Comparison of ENCODE assay signal across 1 cellular context in the genomic region with DNA sequence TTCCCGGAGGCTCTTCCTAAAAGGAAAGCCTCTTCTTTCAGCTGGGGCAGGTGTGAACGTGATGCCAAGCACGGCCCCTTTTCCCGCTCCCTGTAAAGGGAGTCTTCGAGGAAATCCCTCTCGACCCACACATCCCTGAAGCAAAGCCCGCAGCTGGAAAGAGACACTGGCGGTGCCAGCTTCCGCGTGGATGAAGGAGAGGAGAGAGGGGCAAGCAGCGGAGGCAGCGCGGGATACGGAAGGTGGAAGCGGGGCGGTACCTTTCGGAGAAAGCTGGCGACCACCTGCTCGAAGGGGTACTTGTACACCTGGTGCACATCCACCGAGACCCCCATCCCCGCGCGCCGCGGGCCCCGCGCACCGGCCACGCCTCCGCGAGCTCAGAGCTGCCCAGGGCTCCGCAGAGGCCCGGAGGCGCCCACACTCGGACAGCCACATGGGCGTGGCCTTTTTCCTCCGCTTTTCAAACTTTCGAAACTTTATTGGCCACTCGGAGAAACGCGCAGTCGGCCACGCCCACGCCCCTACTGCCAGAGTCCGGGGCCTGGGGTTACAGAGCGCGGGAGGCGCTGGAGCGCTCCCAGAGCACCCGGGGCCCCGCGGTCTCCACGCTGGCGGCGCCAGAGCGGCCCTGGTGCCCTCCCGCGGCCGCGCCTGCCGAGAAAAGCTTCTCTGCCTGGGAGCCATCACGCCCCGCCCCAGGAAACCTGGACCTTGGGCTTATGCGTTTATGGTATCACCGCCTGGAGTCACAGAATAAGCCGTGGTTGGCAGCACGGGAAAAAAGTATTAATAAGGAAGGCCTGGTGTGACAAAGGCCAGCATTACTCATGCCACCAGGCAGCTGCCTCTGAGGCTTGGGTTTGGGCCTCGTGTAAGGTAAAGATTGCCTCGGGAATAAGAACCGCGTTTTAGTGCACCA.
TF ChIP-seq lines count a peak whose summit lies in the region.

A gene (minus strand): TSS at position 426 of the 922 bp plus-strand sequence. CDS start 91 bp downstream, at position 335.

TF ChIP-seq in HepG2, 621 proteins besides CTCF, POLR2A, EP300 and RAD21 (continued from another document and continues in another):
- TF ChIP-seq, protein P1, sequence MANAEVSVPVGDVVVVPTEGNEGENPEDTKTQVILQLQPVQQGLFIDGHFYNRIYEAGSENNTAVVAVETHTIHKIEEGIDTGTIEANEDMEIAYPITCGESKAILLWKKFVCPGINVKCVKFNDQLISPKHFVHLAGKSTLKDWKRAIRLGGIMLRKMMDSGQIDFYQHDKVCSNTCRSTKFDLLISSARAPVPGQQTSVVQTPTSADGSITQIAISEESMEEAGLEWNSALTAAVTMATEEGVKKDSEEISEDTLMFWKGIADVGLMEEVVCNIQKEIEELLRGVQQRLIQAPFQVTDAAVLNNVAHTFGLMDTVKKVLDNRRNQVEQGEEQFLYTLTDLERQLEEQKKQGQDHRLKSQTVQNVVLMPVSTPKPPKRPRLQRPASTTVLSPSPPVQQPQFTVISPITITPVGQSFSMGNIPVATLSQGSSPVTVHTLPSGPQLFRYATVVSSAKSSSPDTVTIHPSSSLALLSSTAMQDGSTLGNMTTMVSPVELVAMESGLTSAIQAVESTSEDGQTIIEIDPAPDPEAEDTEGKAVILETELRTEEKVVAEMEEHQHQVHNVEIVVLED (CRISPR knock-in tag; IDR thresholded peaks at IDR 0.05; ENCODE audit: borderline replicate concordance), result peak; percentile 77; the same call in 1 of the 2 replicates
- TF ChIP-seq ZNF781 (CRISPR knock-in tag; IDR thresholded peaks at IDR 0.05; ENCODE audit: borderline replicate concordance, not compliant biosample characterization), result peak; percentile 38
- TF ChIP-seq ZFP36 (IDR thresholded peaks at IDR 0.05; ENCODE audit: borderline replicate concordance, low read depth, low read length, partially characterized antibody), result no peak
- TF ChIP-seq, protein P2, sequence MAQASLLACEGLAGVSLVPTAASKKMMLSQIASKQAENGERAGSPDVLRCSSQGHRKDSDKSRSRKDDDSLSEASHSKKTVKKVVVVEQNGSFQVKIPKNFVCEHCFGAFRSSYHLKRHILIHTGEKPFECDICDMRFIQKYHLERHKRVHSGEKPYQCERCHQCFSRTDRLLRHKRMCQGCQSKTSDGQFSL (CRISPR knock-in tag; IDR thresholded peaks at IDR 0.05), result peak; percentile 51; the same call in 1 of the 2 replicates
- no peak for TF ChIP-seq EHMT2 (IDR thresholded peaks at IDR 0.05; ENCODE audit: borderline replicate concordance, low read depth, low read length)
- no peak for TF ChIP-seq SUZ12 (IDR thresholded peaks at IDR 0.05; ENCODE audit: low read depth, low read length)
- peak; percentile 67; the same call in 1 of the 2 replicates for TF ChIP-seq TARDBP (CRISPR knock-in tag; IDR thresholded peaks at IDR 0.05)
- peak; percentile 85 for TF ChIP-seq SPEN (CRISPR knock-in tag; IDR thresholded peaks at IDR 0.05; ENCODE audit: low read depth)
- TF ChIP-seq, protein P3, sequence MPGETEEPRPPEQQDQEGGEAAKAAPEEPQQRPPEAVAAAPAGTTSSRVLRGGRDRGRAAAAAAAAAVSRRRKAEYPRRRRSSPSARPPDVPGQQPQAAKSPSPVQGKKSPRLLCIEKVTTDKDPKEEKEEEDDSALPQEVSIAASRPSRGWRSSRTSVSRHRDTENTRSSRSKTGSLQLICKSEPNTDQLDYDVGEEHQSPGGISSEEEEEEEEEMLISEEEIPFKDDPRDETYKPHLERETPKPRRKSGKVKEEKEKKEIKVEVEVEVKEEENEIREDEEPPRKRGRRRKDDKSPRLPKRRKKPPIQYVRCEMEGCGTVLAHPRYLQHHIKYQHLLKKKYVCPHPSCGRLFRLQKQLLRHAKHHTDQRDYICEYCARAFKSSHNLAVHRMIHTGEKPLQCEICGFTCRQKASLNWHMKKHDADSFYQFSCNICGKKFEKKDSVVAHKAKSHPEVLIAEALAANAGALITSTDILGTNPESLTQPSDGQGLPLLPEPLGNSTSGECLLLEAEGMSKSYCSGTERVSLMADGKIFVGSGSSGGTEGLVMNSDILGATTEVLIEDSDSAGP (CRISPR knock-in tag; IDR thresholded peaks at IDR 0.05; ENCODE audit: borderline replicate concordance), result peak; percentile 88; the same call in 1 of the 2 replicates
- peak; percentile 49; the same call in 1 of the 2 replicates for TF ChIP-seq MIER2 (CRISPR knock-in tag; IDR thresholded peaks at IDR 0.05)
- peak; percentile 65; the same call in 1 of the 2 replicates for TF ChIP-seq NRL (CRISPR knock-in tag; IDR thresholded peaks at IDR 0.05; ENCODE audit: borderline replicate concordance)
- TF ChIP-seq, protein P4, sequence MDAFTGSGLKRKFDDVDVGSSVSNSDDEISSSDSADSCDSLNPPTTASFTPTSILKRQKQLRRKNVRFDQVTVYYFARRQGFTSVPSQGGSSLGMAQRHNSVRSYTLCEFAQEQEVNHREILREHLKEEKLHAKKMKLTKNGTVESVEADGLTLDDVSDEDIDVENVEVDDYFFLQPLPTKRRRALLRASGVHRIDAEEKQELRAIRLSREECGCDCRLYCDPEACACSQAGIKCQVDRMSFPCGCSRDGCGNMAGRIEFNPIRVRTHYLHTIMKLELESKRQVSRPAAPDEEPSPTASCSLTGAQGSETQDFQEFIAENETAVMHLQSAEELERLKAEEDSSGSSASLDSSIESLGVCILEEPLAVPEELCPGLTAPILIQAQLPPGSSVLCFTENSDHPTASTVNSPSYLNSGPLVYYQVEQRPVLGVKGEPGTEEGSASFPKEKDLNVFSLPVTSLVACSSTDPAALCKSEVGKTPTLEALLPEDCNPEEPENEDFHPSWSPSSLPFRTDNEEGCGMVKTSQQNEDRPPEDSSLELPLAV (CRISPR knock-in tag; conservative IDR thresholded peaks at IDR 0.05; ENCODE audit: low read depth), result no peak
- peak; percentile 25 for TF ChIP-seq CBX1 (IDR thresholded peaks at IDR 0.05; ENCODE audit: low read depth)
- 0 out of 2 replicates have a peak, but pooled peaks have one; percentile 1 for TF ChIP-seq ZNF773 (CRISPR knock-in tag; IDR thresholded peaks at IDR 0.05; ENCODE audit: borderline replicate concordance)
- no peak for TF ChIP-seq IKZF4 (CRISPR knock-in tag; IDR thresholded peaks at IDR 0.05; ENCODE audit: borderline replicate concordance, low read depth, not compliant biosample characterization)
- TF ChIP-seq MED1 (CRISPR knock-in tag; IDR thresholded peaks at IDR 0.05), result peak; percentile 77
- TF ChIP-seq REL (CRISPR knock-in tag; conservative IDR thresholded peaks at IDR 0.05), result 0 out of 2 replicates have a peak, but pooled peaks have one; percentile 57
- TF ChIP-seq ZNF329 (CRISPR knock-in tag; IDR thresholded peaks at IDR 0.05; ENCODE audit: low read depth), result no peak
- TF ChIP-seq, protein P5, sequence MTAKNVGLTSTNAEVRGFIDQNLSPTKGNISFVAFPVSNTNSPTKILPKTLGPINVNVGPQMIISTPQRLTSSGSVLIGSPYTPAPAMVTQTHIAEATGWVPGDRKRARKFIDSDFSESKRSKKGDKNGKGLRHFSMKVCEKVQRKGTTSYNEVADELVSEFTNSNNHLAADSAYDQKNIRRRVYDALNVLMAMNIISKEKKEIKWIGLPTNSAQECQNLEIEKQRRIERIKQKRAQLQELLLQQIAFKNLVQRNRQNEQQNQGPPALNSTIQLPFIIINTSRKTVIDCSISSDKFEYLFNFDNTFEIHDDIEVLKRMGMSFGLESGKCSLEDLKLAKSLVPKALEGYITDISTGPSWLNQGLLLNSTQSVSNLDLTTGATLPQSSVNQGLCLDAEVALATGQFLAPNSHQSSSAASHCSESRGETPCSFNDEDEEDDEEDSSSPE (CRISPR knock-in tag; IDR thresholded peaks at IDR 0.05), result peak; percentile 90
- TF ChIP-seq, protein P6, sequence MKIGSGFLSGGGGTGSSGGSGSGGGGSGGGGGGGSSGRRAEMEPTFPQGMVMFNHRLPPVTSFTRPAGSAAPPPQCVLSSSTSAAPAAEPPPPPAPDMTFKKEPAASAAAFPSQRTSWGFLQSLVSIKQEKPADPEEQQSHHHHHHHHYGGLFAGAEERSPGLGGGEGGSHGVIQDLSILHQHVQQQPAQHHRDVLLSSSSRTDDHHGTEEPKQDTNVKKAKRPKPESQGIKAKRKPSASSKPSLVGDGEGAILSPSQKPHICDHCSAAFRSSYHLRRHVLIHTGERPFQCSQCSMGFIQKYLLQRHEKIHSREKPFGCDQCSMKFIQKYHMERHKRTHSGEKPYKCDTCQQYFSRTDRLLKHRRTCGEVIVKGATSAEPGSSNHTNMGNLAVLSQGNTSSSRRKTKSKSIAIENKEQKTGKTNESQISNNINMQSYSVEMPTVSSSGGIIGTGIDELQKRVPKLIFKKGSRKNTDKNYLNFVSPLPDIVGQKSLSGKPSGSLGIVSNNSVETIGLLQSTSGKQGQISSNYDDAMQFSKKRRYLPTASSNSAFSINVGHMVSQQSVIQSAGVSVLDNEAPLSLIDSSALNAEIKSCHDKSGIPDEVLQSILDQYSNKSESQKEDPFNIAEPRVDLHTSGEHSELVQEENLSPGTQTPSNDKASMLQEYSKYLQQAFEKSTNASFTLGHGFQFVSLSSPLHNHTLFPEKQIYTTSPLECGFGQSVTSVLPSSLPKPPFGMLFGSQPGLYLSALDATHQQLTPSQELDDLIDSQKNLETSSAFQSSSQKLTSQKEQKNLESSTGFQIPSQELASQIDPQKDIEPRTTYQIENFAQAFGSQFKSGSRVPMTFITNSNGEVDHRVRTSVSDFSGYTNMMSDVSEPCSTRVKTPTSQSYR (CRISPR knock-in tag; IDR thresholded peaks at IDR 0.05; ENCODE audit: borderline replicate concordance), result peak; percentile 10; the same call in 1 of the 2 replicates
- TF ChIP-seq ZSCAN31 (CRISPR knock-in tag; IDR thresholded peaks at IDR 0.05; ENCODE audit: low read depth), result peak; percentile 65; the same call in 1 of the 2 replicates
- TF ChIP-seq ZKSCAN1 (IDR thresholded peaks at IDR 0.05; ENCODE audit: low read length), result peak; percentile 65; the same call in 1 of the 2 replicates
- peak; percentile 16; the same call in 1 of the 2 replicates for TF ChIP-seq FOXJ3 (CRISPR knock-in tag; IDR thresholded peaks at IDR 0.05; ENCODE audit: borderline replicate concordance)
- no peak for TF ChIP-seq KLF11 (CRISPR knock-in tag; IDR thresholded peaks at IDR 0.05)
- TF ChIP-seq HNF4A (CRISPR knock-in tag; IDR thresholded peaks at IDR 0.05), result peak; percentile 73
- TF ChIP-seq KMT2A (CRISPR knock-in tag; IDR thresholded peaks at IDR 0.05), result peak; percentile 53; the same call in 1 of the 2 replicates
- peak; percentile 36; the same call in 1 of the 2 replicates for TF ChIP-seq ZFP41 (CRISPR knock-in tag; IDR thresholded peaks at IDR 0.05; ENCODE audit: borderline replicate concordance)
- TF ChIP-seq FOSL2 (CRISPR knock-in tag; IDR thresholded peaks at IDR 0.05), result no peak
- TF ChIP-seq ZFYVE20 (CRISPR knock-in tag; IDR thresholded peaks at IDR 0.05; ENCODE audit: borderline replicate concordance, low read depth), result no peak
- no peak for TF ChIP-seq ZKSCAN8 (CRISPR knock-in tag; IDR thresholded peaks at IDR 0.05; ENCODE audit: borderline replicate concordance)
- no peak for TF ChIP-seq ZNF382 (CRISPR knock-in tag; IDR thresholded peaks at IDR 0.05; ENCODE audit: borderline replicate concordance)
- peak; percentile 67; the same call in 1 of the 2 replicates for TF ChIP-seq GTF3A (CRISPR knock-in tag; conservative IDR thresholded peaks at IDR 0.05)
- 0 out of 2 replicates have a peak, but pooled peaks have one; percentile 61 for TF ChIP-seq ARNT2 (CRISPR knock-in tag; IDR thresholded peaks at IDR 0.05; ENCODE audit: low read depth)
- peak; percentile 81 for TF ChIP-seq KMT2B (CRISPR knock-in tag; IDR thresholded peaks at IDR 0.05)
- TF ChIP-seq RNF2 (conservative IDR thresholded peaks at IDR 0.05; ENCODE audit: low read depth), result peak; percentile 84
- peak; percentile 39 for TF ChIP-seq ZNF883 (CRISPR knock-in tag; IDR thresholded peaks at IDR 0.05; ENCODE audit: not compliant biosample characterization)
- no peak for TF ChIP-seq ZNF841 (CRISPR knock-in tag; IDR thresholded peaks at IDR 0.05; ENCODE audit: borderline replicate concordance)
- TF ChIP-seq, protein P7, sequence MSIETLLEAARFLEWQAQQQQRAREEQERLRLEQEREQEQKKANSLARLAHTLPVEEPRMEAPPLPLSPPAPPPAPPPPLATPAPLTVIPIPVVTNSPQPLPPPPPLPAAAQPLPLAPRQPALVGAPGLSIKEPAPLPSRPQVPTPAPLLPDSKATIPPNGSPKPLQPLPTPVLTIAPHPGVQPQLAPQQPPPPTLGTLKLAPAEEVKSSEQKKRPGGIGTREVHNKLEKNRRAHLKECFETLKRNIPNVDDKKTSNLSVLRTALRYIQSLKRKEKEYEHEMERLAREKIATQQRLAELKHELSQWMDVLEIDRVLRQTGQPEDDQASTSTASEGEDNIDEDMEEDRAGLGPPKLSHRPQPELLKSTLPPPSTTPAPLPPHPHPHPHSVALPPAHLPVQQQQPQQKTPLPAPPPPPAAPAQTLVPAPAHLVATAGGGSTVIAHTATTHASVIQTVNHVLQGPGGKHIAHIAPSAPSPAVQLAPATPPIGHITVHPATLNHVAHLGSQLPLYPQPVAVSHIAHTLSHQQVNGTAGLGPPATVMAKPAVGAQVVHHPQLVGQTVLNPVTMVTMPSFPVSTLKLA (IDR thresholded peaks at IDR 0.05), result 0 out of 2 replicates have a peak, but pooled peaks have one; percentile 14
- TF ChIP-seq CCAR2 (optimal IDR thresholded peaks at IDR 0.05; ENCODE audit: low read depth, low read length), result peak; percentile 32
- peak; percentile 73; the same call in 1 of the 2 replicates for TF ChIP-seq MYC (CRISPR knock-in tag; IDR thresholded peaks at IDR 0.05; ENCODE audit: borderline replicate concordance)
- TF ChIP-seq, protein P8, sequence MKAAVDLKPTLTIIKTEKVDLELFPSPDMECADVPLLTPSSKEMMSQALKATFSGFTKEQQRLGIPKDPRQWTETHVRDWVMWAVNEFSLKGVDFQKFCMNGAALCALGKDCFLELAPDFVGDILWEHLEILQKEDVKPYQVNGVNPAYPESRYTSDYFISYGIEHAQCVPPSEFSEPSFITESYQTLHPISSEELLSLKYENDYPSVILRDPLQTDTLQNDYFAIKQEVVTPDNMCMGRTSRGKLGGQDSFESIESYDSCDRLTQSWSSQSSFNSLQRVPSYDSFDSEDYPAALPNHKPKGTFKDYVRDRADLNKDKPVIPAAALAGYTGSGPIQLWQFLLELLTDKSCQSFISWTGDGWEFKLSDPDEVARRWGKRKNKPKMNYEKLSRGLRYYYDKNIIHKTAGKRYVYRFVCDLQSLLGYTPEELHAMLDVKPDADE (CRISPR knock-in tag; IDR thresholded peaks at IDR 0.05), result no peak
- TF ChIP-seq DMAP1 (CRISPR knock-in tag; IDR thresholded peaks at IDR 0.05), result peak; percentile 79
- no peak for TF ChIP-seq SNAI1 (CRISPR knock-in tag; IDR thresholded peaks at IDR 0.05; ENCODE audit: borderline replicate concordance)
- TF ChIP-seq SOX5 (CRISPR knock-in tag; IDR thresholded peaks at IDR 0.05; ENCODE audit: borderline replicate concordance), result peak; percentile 52
- TF ChIP-seq, protein P9, sequence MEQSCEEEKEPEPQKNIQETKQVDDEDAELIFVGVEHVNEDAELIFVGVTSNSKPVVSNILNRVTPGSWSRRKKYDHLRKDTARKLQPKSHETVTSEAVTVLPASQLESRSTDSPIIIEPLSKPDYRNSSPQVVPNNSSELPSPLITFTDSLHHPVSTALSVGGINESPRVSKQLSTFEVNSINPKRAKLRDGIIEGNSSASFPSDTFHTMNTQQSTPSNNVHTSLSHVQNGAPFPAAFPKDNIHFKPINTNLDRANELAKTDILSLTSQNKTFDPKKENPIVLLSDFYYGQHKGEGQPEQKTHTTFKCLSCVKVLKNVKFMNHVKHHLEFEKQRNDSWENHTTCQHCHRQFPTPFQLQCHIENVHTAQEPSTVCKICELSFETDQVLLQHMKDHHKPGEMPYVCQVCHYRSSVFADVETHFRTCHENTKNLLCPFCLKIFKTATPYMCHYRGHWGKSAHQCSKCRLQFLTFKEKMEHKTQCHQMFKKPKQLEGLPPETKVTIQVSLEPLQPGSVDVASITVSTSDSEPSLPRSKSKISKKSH (CRISPR knock-in tag; IDR thresholded peaks at IDR 0.05; ENCODE audit: borderline replicate concordance), result peak; percentile 9; the same call in 1 of the 2 replicates
- 0 out of 2 replicates have a peak, but pooled peaks have one; percentile 74 for TF ChIP-seq ZNF205 (CRISPR knock-in tag; IDR thresholded peaks at IDR 0.05)
